In genomic region chr5:80198399-80198798, GRCh38 we compare ENCODE assay signal across 10 cellular contexts. TPM values are rescaled to one million over a fixed set of nuclear protein-coding genes. Genes with fewer than 3 reads are reported as not detected.
A peak's percentile ranks its signal among the peaks of the same experiment; 100 is the strongest.
DNase-seq lines count a peak whose midpoint lies in the region; ATAC-seq and TF ChIP-seq lines count a peak whose summit lies in the region.
"Had no signal": no experiment of that assay in that cellular context is flagged by ENCODE, and none has a peak within 500 bp of the region (broad histone marks: within the 10 kb centered on the region; RNA-seq: fewer than 3 reads in every experiment).

No MANE protein-coding gene starts in this region.

- H3K36me3 ChIP-seq in effector memory CD4-positive, alpha-beta T cell (ENCODE audit: control insufficient read depth, insufficient read depth, low read length), result peaks cover 29% of the 10 kb centered on the region
- H3K36me3 ChIP-seq in naive thymus-derived CD4-positive, alpha-beta T cell (ENCODE audit: control insufficient read depth in 2 of 3, insufficient read depth in 3 of 3, low read length in 3 of 3), result peaks cover 0 to 46% (median 5%) of the 10 kb centered on the region in 3 experiments
- H3K36me3 ChIP-seq in tibial artery, result peaks cover 0 to 10% (median 0%) of the 10 kb centered on the region in 3 donors

- no peaks in the 10 kb centered on the region for H3K27me3 ChIP-seq in effector memory CD4-positive, alpha-beta T cell (replicated peaks; ENCODE audit: control insufficient read depth, insufficient read depth, low read length, poor library complexity, severe bottlenecking)
- H3K27me3 ChIP-seq in naive thymus-derived CD4-positive, alpha-beta T cell (ENCODE audit: control insufficient read depth in 2 of 2, insufficient read depth in 2 of 2, low read length in 2 of 2), result no peaks in the 10 kb centered on the region
- no peaks in the 10 kb centered on the region for H3K27me3 ChIP-seq in tibial artery

- peak overlapping the region; percentile 63 for H3K27ac Mint-ChIP-seq in activated T-cell treated with anti-CD3 and anti-CD28 coated beads, Interleukin-2, amount 50 U/mL, for 24 hours
- H3K27ac Mint-ChIP-seq in naive thymus-derived CD4-positive, alpha-beta T cell, result peak overlapping the region in 8 of 9 donors; percentile 73 to 99 (median 84)

- no peak for ATAC-seq in naive thymus-derived CD4-positive, alpha-beta T cell
- ATAC-seq: A549 had no signal

- H3K27me3 Mint-ChIP-seq in activated T-cell treated with anti-CD3 and anti-CD28 coated beads, Interleukin-2, amount 50 U/mL, for 24 hours, result no peaks in the 10 kb centered on the region
- no peaks in the 10 kb centered on the region for H3K27me3 Mint-ChIP-seq in naive thymus-derived CD4-positive, alpha-beta T cell

- H3K4me3 Mint-ChIP-seq in activated T-cell treated with anti-CD3 and anti-CD28 coated beads, Interleukin-2, amount 50 U/mL, for 24 hours, result no peak overlapping the region
- H3K4me3 Mint-ChIP-seq in naive thymus-derived CD4-positive, alpha-beta T cell, result peak overlapping the region in 9 of 10 donors; percentile 17 to 96 (median 58)

- peaks cover 73% of the 10 kb centered on the region for H3K4me1 Mint-ChIP-seq in activated T-cell treated with anti-CD3 and anti-CD28 coated beads, Interleukin-2, amount 50 U/mL, for 24 hours (ENCODE audit: low read depth)
- H3K4me1 Mint-ChIP-seq in naive thymus-derived CD4-positive, alpha-beta T cell, result peaks cover 55 to 97% (median 85%) of the 10 kb centered on the region in 7 donors

- H3K9me3 ChIP-seq in effector memory CD4-positive, alpha-beta T cell (ENCODE audit: control insufficient read depth, low read length), result no peaks in the 10 kb centered on the region
- no peaks in the 10 kb centered on the region for H3K9me3 ChIP-seq in naive thymus-derived CD4-positive, alpha-beta T cell (ENCODE audit: control insufficient read depth in 2 of 3, low read length in 3 of 3)
- H3K9me3 ChIP-seq in tibial artery, result no peaks in the 10 kb centered on the region
- H3K9me3 ChIP-seq: A549 had no signal

- H3K4me3 ChIP-seq in effector memory CD4-positive, alpha-beta T cell (ENCODE audit: insufficient read depth, low read depth, low read length, poor library complexity, severe bottlenecking), result no peak overlapping the region
- no peak overlapping the region for H3K4me3 ChIP-seq in naive thymus-derived CD4-positive, alpha-beta T cell (ENCODE audit: low read length)
- no peak overlapping the region for H3K4me3 ChIP-seq in tibial artery
- H3K4me3 ChIP-seq: A549 had no signal

- DNase-seq in activated T-cell treated with anti-CD3 and anti-CD28 coated beads, Interleukin-2, amount 50 U/mL, for 24 hours, result peak; percentile 31
- no peak for DNase-seq in activated T-cell treated with anti-CD3 and anti-CD28 coated beads, Interleukin-2, amount 50 U/mL, for 1 hour
- no peak for DNase-seq in effector memory CD4-positive, alpha-beta T cell
- no peak for DNase-seq in naive thymus-derived CD4-positive, alpha-beta T cell
- DNase-seq in tibial artery (no peak), epidermal melanocyte (ENCODE audit: insufficient read length, low spot score) (no peak), islet precursor cell (no peak), NCI-H526 (lab: John Stamatoyannopoulos, UW) (no peak)
- DNase-seq: NCI-H1694 treated with DMSO at 0.1 percent for 48 hours had no signal

- no peak for TF ChIP-seq CTCF in tibial artery (IDR thresholded peaks at IDR 0.05)

- intact Hi-C loops in naive thymus-derived CD4-positive, alpha-beta T cell (cut with micrococcal nuclease), result loop anchor here (10.0 kb wide), 2 partner anchors 584 to 684 kb away; partner anchors contain the start of genes HOMER1 (in 1 of the 2) and TENT2 (in 1 of the 2)
- intact Hi-C loops in tibial artery (cut with DNase I; ENCODE audit: low total_unique reads), result no loop called here

- POLR2A ChIA-PET in naive thymus-derived CD4-positive, alpha-beta T cell (lab: Charles Lee), result interaction anchor here (0.7 to 10.2 kb wide), 6 partner anchors 11 to 62 kb away, joined by 3 to 115 read pairs (median 4); no protein-coding TSS in a partner anchor

- H3K36me3 Mint-ChIP-seq in activated T-cell treated with anti-CD3 and anti-CD28 coated beads, Interleukin-2, amount 50 U/mL, for 24 hours (ENCODE audit: low read depth), result peaks cover 65% of the 10 kb centered on the region
- H3K36me3 Mint-ChIP-seq in naive thymus-derived CD4-positive, alpha-beta T cell, result peaks cover 24 to 63% (median 43%) of the 10 kb centered on the region in 5 donors

- CTCF ChIA-PET in naive thymus-derived CD4-positive, alpha-beta T cell (lab: Charles Lee), result no interaction called here

- peaks cover 36% of the 10 kb centered on the region for H3K4me1 ChIP-seq in effector memory CD4-positive, alpha-beta T cell (ENCODE audit: control insufficient read depth, insufficient read depth, low read length, poor library complexity, severe bottlenecking)
- H3K4me1 ChIP-seq in naive thymus-derived CD4-positive, alpha-beta T cell (ENCODE audit: control insufficient read depth in 2 of 2, insufficient read depth in 2 of 2, low read length in 2 of 2), result peaks cover 14 to 73% of the 10 kb centered on the region in 2 donors
- peaks cover 0 to 21% (median 6%) of the 10 kb centered on the region in 4 donors for H3K4me1 ChIP-seq in tibial artery
- H3K4me1 ChIP-seq: A549 had no signal

- no peaks in the 10 kb centered on the region for H3K9me3 Mint-ChIP-seq in activated T-cell treated with anti-CD3 and anti-CD28 coated beads, Interleukin-2, amount 50 U/mL, for 24 hours
- no peaks in the 10 kb centered on the region for H3K9me3 Mint-ChIP-seq in naive thymus-derived CD4-positive, alpha-beta T cell

- peak overlapping the region; percentile 19 for H3K27ac ChIP-seq in effector memory CD4-positive, alpha-beta T cell (ENCODE audit: insufficient read depth, low read length, poor library complexity, severe bottlenecking)
- peak overlapping the region; percentile 58 for H3K27ac ChIP-seq in naive thymus-derived CD4-positive, alpha-beta T cell (ENCODE audit: low read depth, low read length)
- H3K27ac ChIP-seq in tibial artery, result peak overlapping the region; percentile 63 to 64
- H3K27ac ChIP-seq: A549 had no signal

RNA-seq across cellular contexts. Expression of gene SERINC5, which starts 57.4 kb away (rescaled TPM):
- total RNA-seq in naive thymus-derived CD4-positive, alpha-beta T cell, result 100 to 1,000 TPM in 4 of 5 experiments, 10 to 100 TPM in 1; 71.2 to 164 (median 163) TPM
- polyA plus RNA-seq in naive thymus-derived CD4-positive, alpha-beta T cell, result 10 to 100 TPM; 34.3 to 34.9 TPM
